Comparison of ENCODE assay signal across 20 cellular contexts in the genomic region with DNA sequence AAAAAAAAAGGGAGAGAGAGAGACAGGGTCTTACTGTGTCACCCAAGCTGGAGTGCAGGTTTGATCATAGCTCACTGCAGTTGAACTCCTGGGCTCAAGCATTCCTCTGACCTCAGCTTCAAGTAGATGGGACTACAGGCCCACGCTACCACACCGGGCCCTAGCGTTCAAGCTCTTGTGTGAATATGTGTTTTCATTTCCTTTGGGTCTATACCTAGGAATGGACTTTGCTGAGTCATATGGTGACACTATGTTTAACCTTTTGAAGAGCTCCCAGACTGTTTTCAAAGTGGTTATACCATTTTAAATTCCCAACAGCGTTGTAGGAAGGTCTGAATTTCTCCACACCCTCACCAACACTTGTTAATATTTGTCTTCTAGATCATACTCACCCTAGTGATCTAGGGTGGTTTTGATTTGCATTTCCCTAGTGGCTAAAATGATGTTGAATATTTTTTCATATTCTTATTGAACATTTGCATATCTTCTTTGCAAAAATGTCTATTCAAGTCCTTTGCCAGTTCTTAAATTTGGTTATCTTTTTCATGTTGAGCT. TPM values are rescaled to one million over a fixed set of nuclear protein-coding genes. Genes with fewer than 3 reads are reported as not detected.
DNase-seq lines count a peak whose midpoint lies in the region; ATAC-seq, FAIRE-seq and TF ChIP-seq lines count a peak whose summit lies in the region.
"Had no signal": no experiment of that assay in that cellular context is flagged by ENCODE, and none has a peak within 500 bp of the region (broad histone marks: within the 10 kb centered on the region; RNA-seq: fewer than 3 reads in every experiment).

No MANE protein-coding gene starts in this region.

- no peak overlapping the region for H2AFZ ChIP-seq in Karpas-422 (ENCODE audit: low read length)
- H2AFZ ChIP-seq in osteoblast (ENCODE audit: low read length) = no peak overlapping the region

- no peak for TF ChIP-seq CTCF in osteoblast (IDR thresholded peaks at IDR 0.05; ENCODE audit: extremely low read depth, low read depth, low read length)
- no peak for TF ChIP-seq CTCF in D721Med (IDR thresholded peaks at IDR 0.05; ENCODE audit: insufficient read depth, missing control alignments)

- peaks cover 3 to 13% of the 10 kb centered on the region in 2 donors for H3K36me3 Mint-ChIP-seq in activated naive CD4-positive, alpha-beta T cell treated with anti-CD3 and anti-CD28 coated beads, Interleukin-2, amount 50 U/mL, for 72 hours
- H3K36me3 Mint-ChIP-seq in activated naive CD8-positive, alpha-beta T cell treated with anti-CD3 and anti-CD28 coated beads for 36 hours = peaks cover 11% of the 10 kb centered on the region

- H3K36me3 ChIP-seq in Karpas-422 (ENCODE audit: insufficient read depth, low read length) = peaks cover 30% of the 10 kb centered on the region
- H3K36me3 ChIP-seq in osteoblast (ENCODE audit: insufficient read depth, low read length) = peaks cover 47% of the 10 kb centered on the region
- H3K36me3 ChIP-seq: breast epithelium had no signal

- no peaks in the 10 kb centered on the region for H3K9me2 ChIP-seq in Karpas-422 (replicated peaks; ENCODE audit: insufficient read depth, low read length)

- H3K79me2 ChIP-seq in Karpas-422 (ENCODE audit: low read length) (peaks cover 69% of the 10 kb centered on the region), osteoblast (ENCODE audit: insufficient read depth, low read length) (peaks cover 74% of the 10 kb centered on the region)

- H3K27me3 ChIP-seq in Karpas-422 (ENCODE audit: low read length) (no peaks in the 10 kb centered on the region), osteoblast (ENCODE audit: insufficient read depth, low read length) (no peaks in the 10 kb centered on the region)
- H3K27me3 ChIP-seq: breast epithelium, Peyer's patch, sigmoid colon had no signal

- no peaks in the 10 kb centered on the region for H3K27me3 Mint-ChIP-seq in activated naive CD8-positive, alpha-beta T cell treated with anti-CD3 and anti-CD28 coated beads for 36 hours
- H3K27me3 Mint-ChIP-seq: activated naive CD8-positive, alpha-beta T cell treated with anti-CD3 and anti-CD28 coated beads, Interleukin-2, amount 10 ng/mL, durations not matched to agents 7 days and 5 days had no signal

- no peaks in the 10 kb centered on the region for H3K9me3 ChIP-seq in Karpas-422 (ENCODE audit: low read length)
- no peaks in the 10 kb centered on the region for H3K9me3 ChIP-seq in osteoblast (ENCODE audit: low read depth, low read length)
- H3K9me3 ChIP-seq: breast epithelium, Peyer's patch, sigmoid colon had no signal

- no peak overlapping the region for H3K4me3 ChIP-seq in Karpas-422 (ENCODE audit: low read length)
- no peak overlapping the region for H3K4me3 ChIP-seq in osteoblast (ENCODE audit: insufficient read depth, low read length)
- H3K4me3 ChIP-seq: breast epithelium, Peyer's patch, sigmoid colon had no signal

- no peak overlapping the region for H3K27ac Mint-ChIP-seq in activated naive CD4-positive, alpha-beta T cell treated with anti-CD3 and anti-CD28 coated beads, Interleukin-2, amount 50 U/mL, for 72 hours
- peak overlapping the region; percentile 34 for H3K27ac Mint-ChIP-seq in activated naive CD8-positive, alpha-beta T cell treated with anti-CD3 and anti-CD28 coated beads for 36 hours
- H3K27ac Mint-ChIP-seq: activated naive CD8-positive, alpha-beta T cell treated with anti-CD3 and anti-CD28 coated beads, Interleukin-2, amount 10 ng/mL, durations not matched to agents 7 days and 5 days; CD14-positive monocyte had no signal

- peaks cover 10% of the 10 kb centered on the region; the same call in 1 of the 2 replicates for H3K4me1 ChIP-seq in Karpas-422 (ENCODE audit: low read length)
- no peaks in the 10 kb centered on the region for H3K4me1 ChIP-seq in osteoblast (ENCODE audit: insufficient read depth, low read length)
- H3K4me1 ChIP-seq: breast epithelium, Peyer's patch, sigmoid colon had no signal

- H3K4me3 Mint-ChIP-seq in activated naive CD8-positive, alpha-beta T cell treated with anti-CD3 and anti-CD28 coated beads for 36 hours = no peak overlapping the region
- H3K4me3 Mint-ChIP-seq: activated naive CD8-positive, alpha-beta T cell treated with anti-CD3 and anti-CD28 coated beads, Interleukin-2, amount 10 ng/mL, durations not matched to agents 7 days and 5 days; activated T-cell treated with anti-CD3 and anti-CD28 coated beads, Interleukin-2, amount 50 U/mL, for 4 hours; CD14-positive monocyte had no signal

- H3K4me2 ChIP-seq in Karpas-422 (ENCODE audit: low read depth, low read length, poor library complexity, severe bottlenecking) = no peak overlapping the region
- H3K4me2 ChIP-seq in osteoblast (ENCODE audit: insufficient read depth, low read length) = no peak overlapping the region

- DNase-seq in activated naive CD4-positive, alpha-beta T cell treated with anti-CD3 and anti-CD28 coated beads, Interleukin-2, amount 50 U/mL, for 72 hours (ENCODE audit: low spot score in 2 of 2) = no peak
- no peak for DNase-seq in activated naive CD4-positive, alpha-beta T cell treated with Interleukin-2 at 50 U/mL for 16 hours
- DNase-seq in Karpas-422 = peak; percentile 63
- no peak for DNase-seq in activated naive CD8-positive, alpha-beta T cell treated with anti-CD3 and anti-CD28 coated beads for 36 hours
- peak; percentile 27 for DNase-seq in osteoblast (ENCODE audit: insufficient read length, low spot score, missing footprints)
- no peak for DNase-seq in NCI-H510A treated with DMSO at 0.1 percent for 48 hours (lab: John Stamatoyannopoulos, UW)
- no peak for DNase-seq in D721Med (ENCODE audit: insufficient read length, low spot score)
- DNase-seq: activated CD4-positive, alpha-beta T cell treated with anti-CD3 and anti-CD28 coated beads for 1 hour; activated naive CD8-positive, alpha-beta T cell treated with anti-CD3 and anti-CD28 coated beads, Interleukin-2, amount 10 ng/mL, durations not matched to agents 7 days and 5 days; activated T-cell treated with anti-CD3 and anti-CD28 coated beads, Interleukin-2, amount 50 U/mL, for 4 hours; DMS79; HCEC 1CT; NCI-H1417 treated with DMSO at 0.1 percent for 48 hours; NCI-H2171; Peyer's patch; sigmoid colon; T1000 had no signal

- H3K9ac ChIP-seq in Karpas-422 (ENCODE audit: low read length) = no peak overlapping the region

- no peaks in the 10 kb centered on the region for H4K20me1 ChIP-seq in Karpas-422 (ENCODE audit: insufficient read depth, low read depth, low read length)
- peaks cover 11% of the 10 kb centered on the region for H4K20me1 ChIP-seq in osteoblast (ENCODE audit: insufficient read depth, low read length)

- H3K27ac ChIP-seq in Karpas-422 (ENCODE audit: low read length) (no peak overlapping the region), osteoblast (ENCODE audit: low read depth, low read length) (no peak overlapping the region)
- H3K27ac ChIP-seq: breast epithelium, Peyer's patch, sigmoid colon had no signal

- peak; percentile 53 to 70 for ATAC-seq in activated naive CD4-positive, alpha-beta T cell treated with anti-CD3 and anti-CD28 coated beads, Interleukin-2, amount 50 U/mL, for 72 hours
- ATAC-seq in HG03097 (IDR thresholded peaks at IDR 0.05; ENCODE audit: low FRiP score, unreplicated experiment) = no peak
- ATAC-seq: activated T-cell treated with anti-CD3 and anti-CD28 coated beads, Interleukin-2, amount 50 U/mL, for 4 hours had no signal

- peaks cover 20% of the 10 kb centered on the region for H3K4me1 Mint-ChIP-seq in activated naive CD8-positive, alpha-beta T cell treated with anti-CD3 and anti-CD28 coated beads for 36 hours
- H3K4me1 Mint-ChIP-seq: CD14-positive monocyte had no signal

- no peak for FAIRE-seq in D721Med (lab: Jason Lieb, UNC)

- H3K9me3 Mint-ChIP-seq in activated naive CD4-positive, alpha-beta T cell treated with anti-CD3 and anti-CD28 coated beads, Interleukin-2, amount 50 U/mL, for 72 hours = no peaks in the 10 kb centered on the region
- H3K9me3 Mint-ChIP-seq in activated naive CD8-positive, alpha-beta T cell treated with anti-CD3 and anti-CD28 coated beads for 36 hours = no peaks in the 10 kb centered on the region
- H3K9me3 Mint-ChIP-seq: activated naive CD8-positive, alpha-beta T cell treated with anti-CD3 and anti-CD28 coated beads, Interleukin-2, amount 10 ng/mL, durations not matched to agents 7 days and 5 days; activated T-cell treated with anti-CD3 and anti-CD28 coated beads, Interleukin-2, amount 50 U/mL, for 4 hours; CD14-positive monocyte had no signal

RNA-seq across cellular contexts. Expression of a gene that starts 33.6 kb away (rescaled TPM):
- 10 to 100 TPM; 36.3 to 37.7 TPM for total RNA-seq in activated naive CD4-positive, alpha-beta T cell treated with anti-CD3 and anti-CD28 coated beads, Interleukin-2, amount 50 U/mL, for 72 hours
- total RNA-seq in Karpas-422 (2014; rRNA removed; shearing (Covaris generic); ENCODE audit: low replicate concordance) = 22.9 and 37.5 TPM in 2 replicates
- 10 to 100 TPM; 38.1 to 38.6 TPM for total RNA-seq in activated naive CD8-positive, alpha-beta T cell treated with anti-CD3 and anti-CD28 coated beads for 36 hours
- 40.2 and 42.4 TPM in 2 replicates for total RNA-seq in osteoblast

RNA-seq across cellular contexts. Expression of a gene that starts 55.5 kb away (rescaled TPM):
- total RNA-seq in activated naive CD4-positive, alpha-beta T cell treated with anti-CD3 and anti-CD28 coated beads, Interleukin-2, amount 50 U/mL, for 72 hours = 100 to 1,000 TPM in 1 of 2 donors, 10 to 100 TPM in 1; 83.5 to 136 TPM
- total RNA-seq in Karpas-422 (2014; rRNA removed; shearing (Covaris generic); ENCODE audit: low replicate concordance) = 33.1 and 55.8 TPM in 2 replicates
- 10 to 100 TPM; 53.4 to 53.8 TPM for total RNA-seq in activated naive CD8-positive, alpha-beta T cell treated with anti-CD3 and anti-CD28 coated beads for 36 hours
- 5.4 and 6.2 TPM in 2 replicates for total RNA-seq in osteoblast

Comparison
In these comparisons a context has a peak if more than half of its experiments do, and no peak if none do; other contexts are left out.
1. DNase-seq: peak in Karpas-422 (single experiment) and osteoblast (single experiment); none in activated naive CD4-positive, alpha-beta T cell treated with anti-CD3 and anti-CD28 coated beads, Interleukin-2, amount 50 U/mL, for 72 hours (0 of 2), activated naive CD4-positive, alpha-beta T cell treated with Interleukin-2 at 50 U/mL for 16 hours (single experiment), activated naive CD8-positive, alpha-beta T cell treated with anti-CD3 and anti-CD28 coated beads for 36 hours (single experiment), NCI-H510A treated with DMSO at 0.1 percent for 48 hours (single experiment) and D721Med (single experiment).